Comparison of ENCODE assay signal across 18 cellular contexts in genomic region chr15:71807125-71807629, GRCh38. TPM values are rescaled to one million over a fixed set of nuclear protein-coding genes. Genes with fewer than 3 reads are reported as not detected.
DNase-seq lines count a peak whose midpoint lies in the region; ATAC-seq and TF ChIP-seq lines count a peak whose summit lies in the region.
"Had no signal": no experiment of that assay in that cellular context is flagged by ENCODE, and none has a peak within 500 bp of the region (broad histone marks: within the 10 kb centered on the region; RNA-seq: fewer than 3 reads in every experiment).

No MANE protein-coding gene starts in this region.

- peaks cover 28% of the 10 kb centered on the region for H3K4me1 Mint-ChIP-seq in endodermal cell
- H3K4me1 Mint-ChIP-seq in nephron progenitor cell = peaks cover 51% of the 10 kb centered on the region

- H3K36me3 ChIP-seq in endodermal cell (ENCODE audit: control insufficient read depth, insufficient read depth, low read length) (no peaks in the 10 kb centered on the region), brain microvascular endothelial cell (replicated peaks) (no peaks in the 10 kb centered on the region)
- H3K36me3 ChIP-seq: colonic mucosa, Peyer's patch, prostate gland, thoracic aorta had no signal

- WGBS in endodermal cell (ENCODE audit: insufficient coverage in 1 of 2, insufficient read length in 1 of 2), 2 experiments = 24 to 44% methylated on average over 7 to 15 of the region's 15 CpGs

- H3K4me3 Mint-ChIP-seq in endodermal cell = peak overlapping the region; percentile 32
- peak overlapping the region; percentile 11 for H3K4me3 Mint-ChIP-seq in nephron progenitor cell
- H3K4me3 Mint-ChIP-seq: memory B cell, T-cell had no signal

- H3K27ac ChIP-seq in endodermal cell (ENCODE audit: low read depth, low read length) (no peak overlapping the region), brain microvascular endothelial cell (no peak overlapping the region)
- H3K27ac ChIP-seq: colonic mucosa, Peyer's patch, prostate gland, thoracic aorta had no signal

- H3K36me3 Mint-ChIP-seq in endodermal cell (ENCODE audit: low read depth) = no peaks in the 10 kb centered on the region
- H3K36me3 Mint-ChIP-seq in nephron progenitor cell (ENCODE audit: low read depth) = no peaks in the 10 kb centered on the region
- H3K36me3 Mint-ChIP-seq: memory B cell, T-cell had no signal

- TF ChIP-seq CTCF in endodermal cell (conservative IDR thresholded peaks at IDR 0.05) = peak; percentile 16
- TF ChIP-seq CTCF in nephron progenitor cell (IDR thresholded peaks at IDR 0.05) = no peak
- TF ChIP-seq CTCF in brain microvascular endothelial cell (IDR thresholded peaks at IDR 0.05; ENCODE audit: low read depth, low read length, missing control alignments) = no peak

- no peak overlapping the region for H3K9ac ChIP-seq in endodermal cell (ENCODE audit: extremely low read depth, low read length, poor library complexity, severe bottlenecking)

- peaks cover 14% of the 10 kb centered on the region for H3K4me1 ChIP-seq in endodermal cell (ENCODE audit: control insufficient read depth, insufficient read depth, low read length)
- H3K4me1 ChIP-seq: colonic mucosa, Peyer's patch, prostate gland had no signal

- H3K9me3 Mint-ChIP-seq in endodermal cell (no peaks in the 10 kb centered on the region), nephron progenitor cell (no peaks in the 10 kb centered on the region)
- H3K9me3 Mint-ChIP-seq: memory B cell, T-cell had no signal

- no peaks in the 10 kb centered on the region for H3K27me3 ChIP-seq in endodermal cell (ENCODE audit: control insufficient read depth, insufficient read depth, low read length, poor library complexity, severe bottlenecking)
- no peaks in the 10 kb centered on the region for H3K27me3 ChIP-seq in brain microvascular endothelial cell (replicated peaks)
- H3K27me3 ChIP-seq: colonic mucosa, Peyer's patch had no signal

- no peak for ATAC-seq in HG02884 (IDR thresholded peaks at IDR 0.05; ENCODE audit: unreplicated experiment)
- ATAC-seq: T-cell had no signal

- no peaks in the 10 kb centered on the region for H3K9me3 ChIP-seq in endodermal cell (ENCODE audit: control insufficient read depth, low read length)
- H3K9me3 ChIP-seq: colonic mucosa, Peyer's patch, prostate gland, thoracic aorta had no signal

- in situ Hi-C loops in brain microvascular endothelial cell (cut with HindIII; ENCODE audit: low pct_ligation_motif_present, low sequenced_read_pairs) = no loop called here

- DNase-seq in CMK (ENCODE audit: low read depth) (peak; percentile 31), NCI-H69 (lab: John Stamatoyannopoulos, UW) (peak; percentile 52), endodermal cell (peak; percentile 81), nephron progenitor cell (peak; percentile 52), NCI-H1105 treated with DMSO at 0.1 percent for 48 hours (lab: John Stamatoyannopoulos, UW) (no peak), brain microvascular endothelial cell (no peak), AG08396 (ENCODE audit: low spot score) (no peak)
- DNase-seq: activated CD4-positive, alpha-beta T cell treated with anti-CD3 and anti-CD28 coated beads for 1 hour; AML-193; colonic mucosa; DMS53; NCI-H1092 treated with DMSO at 0.1 percent for 48 hours; Peyer's patch; T-cell had no signal

- H3K27ac Mint-ChIP-seq in endodermal cell = peak overlapping the region; percentile 61
- peak overlapping the region; percentile 87 for H3K27ac Mint-ChIP-seq in nephron progenitor cell
- H3K27ac Mint-ChIP-seq: memory B cell, T-cell had no signal

- H3K27me3 Mint-ChIP-seq in endodermal cell (ENCODE audit: insufficient read depth) (peaks cover 11% of the 10 kb centered on the region), nephron progenitor cell (ENCODE audit: low read depth, poor library complexity) (peaks cover 8% of the 10 kb centered on the region)

- H3K4me3 ChIP-seq in endodermal cell (ENCODE audit: low read length) (peak overlapping the region; percentile 33), brain microvascular endothelial cell (ENCODE audit: low read depth, low read length) (no peak overlapping the region)
- H3K4me3 ChIP-seq: colonic mucosa, Peyer's patch, prostate gland, thoracic aorta had no signal

RNA-seq across cellular contexts. Expression of gene NR2E3, which starts 3.2 kb away (rescaled TPM):
- total RNA-seq in endodermal cell = under 1 TPM; 0.15 to 0.55 TPM
- 0.28 TPM for polyA plus RNA-seq in endodermal cell (2013, experiment 1 of 2)
- not detected for polyA plus RNA-seq in endodermal cell (2013, experiment 2 of 2)
- total RNA-seq: T-cell had no signal

Comparison
In these comparisons a context has a peak if more than half of its experiments do, and no peak if none do; other contexts are left out.
1. DNase-seq: peak in CMK (single experiment), NCI-H69 (single experiment), endodermal cell (single experiment) and nephron progenitor cell (single experiment); none in NCI-H1105 treated with DMSO at 0.1 percent for 48 hours (single experiment), brain microvascular endothelial cell (single experiment) and AG08396 (single experiment).